Comparison of ENCODE assay signal across 16 cellular contexts in the genomic region with DNA sequence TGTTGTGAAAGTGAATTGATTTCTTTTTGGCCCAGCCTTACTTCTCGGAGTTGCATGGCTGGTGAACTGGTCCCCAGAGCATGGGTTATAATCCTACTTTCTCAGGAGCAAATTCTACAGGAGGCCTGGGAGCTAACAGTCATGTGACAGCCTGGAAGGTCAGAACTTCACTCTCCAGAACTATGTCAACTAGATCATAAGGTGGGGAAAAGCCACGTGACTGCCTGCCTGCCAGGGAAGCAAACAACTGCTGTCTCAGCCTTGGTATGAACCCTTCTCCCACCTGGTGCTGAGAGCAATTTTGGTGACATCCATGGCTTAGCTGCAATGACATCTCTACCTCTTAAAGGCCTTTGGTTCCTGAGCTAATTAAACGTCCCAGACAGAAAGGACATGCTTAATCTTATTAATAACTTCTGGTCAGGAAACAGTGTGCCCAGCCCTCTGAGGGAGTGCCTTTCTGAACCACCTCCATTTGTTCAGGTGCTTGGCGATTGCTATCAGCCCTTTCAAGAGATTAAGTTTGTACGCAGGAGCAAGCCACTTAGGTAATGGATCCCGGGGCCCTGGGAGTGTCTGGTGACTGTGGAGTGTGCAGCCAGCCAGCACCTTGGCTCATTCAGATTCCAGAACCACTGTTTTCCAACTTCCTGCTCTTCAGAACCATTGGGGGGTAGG. TPM values are rescaled to one million over a fixed set of nuclear protein-coding genes. Genes with fewer than 3 reads are reported as not detected.
DNase-seq lines count a peak whose midpoint lies in the region; ATAC-seq and TF ChIP-seq lines count a peak whose summit lies in the region.
"Had no signal": no experiment of that assay in that cellular context is flagged by ENCODE, and none has a peak within 500 bp of the region (broad histone marks: within the 10 kb centered on the region; RNA-seq: fewer than 3 reads in every experiment).

No MANE protein-coding gene starts in this region.

- BruUV-seq in mammary epithelial cell (replicated peaks; lab: Mats Ljungman, UMichigan): no TSS peak

- CTCF ChIA-PET in mammary epithelial cell (lab: Charles Lee; ENCODE audit: low non-redundant PET): no interaction called here

- no peak for TF ChIP-seq POLR2A in breast epithelium (IDR thresholded peaks at IDR 0.05)
- TF ChIP-seq POLR2A in upper lobe of left lung (IDR thresholded peaks at IDR 0.05): peak in 1 of 4 donors; percentile 32

- TF ChIP-seq EP300 in upper lobe of left lung (IDR thresholded peaks at IDR 0.05): peak in 2 of 4 donors; percentile 33 to 41

- no peaks in the 10 kb centered on the region for H4K20me1 ChIP-seq in mammary epithelial cell (ENCODE audit: insufficient read depth, low read length)

- WGBS in mammary epithelial cell (ENCODE audit: low coverage, missing lambda C conversion rate): 66% methylated on average over 6 of the region's 6 CpGs
- WGBS in lung, 2 donors: 52 to 61% methylated on average over 6 of the region's 6 CpGs
- WGBS in upper lobe of left lung, 2 donors: 53 to 56% methylated on average over 6 of the region's 6 CpGs

- in situ Hi-C loops in mammary epithelial cell (cut with MboI; ENCODE audit: low sequenced_read_pairs in 2 of 2): no loop called here

- DNase-seq in breast epithelium (ENCODE audit: low spot score in 2 of 2) (no peak), mammary epithelial cell (no peak), lung (ENCODE audit: low spot score) (peak; percentile 76), upper lobe of left lung (peak in 1 of 2 donors; percentile 81), mesenteric fat pad (ENCODE audit: low spot score) (no peak), glomerular visceral epithelial cell (ENCODE audit: extremely low spot score) (no peak), right atrium auricular region (ENCODE audit: low spot score) (no peak)
- DNase-seq: activated CD4-positive, alpha-beta T cell treated with anti-CD3 and anti-CD28 coated beads, Interleukin-2, amount 10 ng/mL, durations not matched to agents 24 days and 14 days; DMS153; glutamatergic neuron; MG63; psoas muscle; stimulated activated CD4-positive, alpha-beta T cell treated with anti-CD3 and anti-CD28 coated beads, Interleukin-2, amount 100 ng/mL, for 48 hours; T-helper 1 cell had no signal

- no peaks in the 10 kb centered on the region for H3K36me3 Mint-ChIP-seq in activated T-helper 17 cell treated with anti-CD3 and anti-CD28 coated beads, Interleukin-2, amount 50 U/mL, for 72 hours (ENCODE audit: low read depth)
- H3K36me3 Mint-ChIP-seq: stimulated activated memory B cell treated with anti-CD40 and anti-IgM and Interleukin-4, amounts not matched to agents 10 μg/mL and 1 μg/mL and 100 μg/mL, for 72 hours had no signal

- no peak overlapping the region for H3K9ac ChIP-seq in mammary epithelial cell (ENCODE audit: insufficient read depth, low read length)

- H3K9me3 ChIP-seq in breast epithelium (no peaks in the 10 kb centered on the region), mammary epithelial cell (replicated peaks; ENCODE audit: insufficient read depth, low read length) (no peaks in the 10 kb centered on the region), lung (ENCODE audit: control insufficient read depth in 2 of 2, insufficient read depth in 1 of 2, low read length in 1 of 2) (no peaks in the 10 kb centered on the region), upper lobe of left lung (no peaks in the 10 kb centered on the region), right atrium auricular region (no peaks in the 10 kb centered on the region)
- H3K9me3 ChIP-seq: MG63, psoas muscle had no signal

- H3K27ac ChIP-seq in breast epithelium (peak overlapping the region; percentile 36 to 50), mammary epithelial cell (ENCODE audit: insufficient read depth, low read depth, low read length) (no peak overlapping the region), lung (ENCODE audit: low read depth in 1 of 2, low read length in 1 of 2) (peak overlapping the region in 1 of 2 donors; percentile 87), upper lobe of left lung (peak overlapping the region; percentile 50 to 90 (median 75)), right atrium auricular region (no peak overlapping the region)
- H3K27ac ChIP-seq: psoas muscle had no signal

- H3K9me3 Mint-ChIP-seq in activated T-helper 17 cell treated with anti-CD3 and anti-CD28 coated beads, Interleukin-2, amount 50 U/mL, for 72 hours: no peaks in the 10 kb centered on the region
- H3K9me3 Mint-ChIP-seq: activated CD4-positive, alpha-beta T cell treated with anti-CD3 and anti-CD28 coated beads, Interleukin-2, amount 10 ng/mL, durations not matched to agents 24 days and 14 days; stimulated activated memory B cell treated with anti-CD40 and anti-IgM and Interleukin-4, amounts not matched to agents 10 μg/mL and 1 μg/mL and 100 μg/mL, for 72 hours had no signal

- H3K4me1 ChIP-seq in breast epithelium (peaks cover 7 to 13% of the 10 kb centered on the region in 2 donors), mammary epithelial cell (ENCODE audit: insufficient read depth, low read length) (peaks cover 2% of the 10 kb centered on the region), lung (ENCODE audit: control insufficient read depth in 2 of 2, insufficient read depth in 2 of 2, low read length in 2 of 2) (peaks cover 12 to 22% of the 10 kb centered on the region in 2 donors), upper lobe of left lung (peaks cover 37 to 81% (median 64%) of the 10 kb centered on the region in 4 donors), right atrium auricular region (peaks cover 0 to 88% of the 10 kb centered on the region in 2 donors)

- H3K27me3 ChIP-seq in breast epithelium: no peaks in the 10 kb centered on the region
- H3K27me3 ChIP-seq in mammary epithelial cell (ENCODE audit: insufficient read depth, low read length): peaks cover 12% of the 10 kb centered on the region
- H3K27me3 ChIP-seq in lung (ENCODE audit: control insufficient read depth, insufficient read depth): no peaks in the 10 kb centered on the region
- peaks cover 0 to 15% (median 6%) of the 10 kb centered on the region in 4 donors for H3K27me3 ChIP-seq in upper lobe of left lung
- no peaks in the 10 kb centered on the region for H3K27me3 ChIP-seq in right atrium auricular region
- H3K27me3 ChIP-seq: MG63 had no signal

- H2AFZ ChIP-seq in mammary epithelial cell (ENCODE audit: low read depth, low read length): no peak overlapping the region

- no peaks in the 10 kb centered on the region for H3K36me3 ChIP-seq in breast epithelium
- no peaks in the 10 kb centered on the region for H3K36me3 ChIP-seq in mammary epithelial cell (ENCODE audit: insufficient read depth, low read length)
- no peaks in the 10 kb centered on the region for H3K36me3 ChIP-seq in lung (ENCODE audit: control insufficient read depth in 2 of 2, insufficient read depth in 2 of 2, low read length in 2 of 2)
- H3K36me3 ChIP-seq in upper lobe of left lung: no peaks in the 10 kb centered on the region
- H3K36me3 ChIP-seq in right atrium auricular region: no peaks in the 10 kb centered on the region

- peaks cover 30% of the 10 kb centered on the region for H3K27me3 Mint-ChIP-seq in activated T-helper 17 cell treated with anti-CD3 and anti-CD28 coated beads, Interleukin-2, amount 50 U/mL, for 72 hours

- no peak for ATAC-seq in activated T-helper 17 cell treated with anti-CD3 and anti-CD28 coated beads, Interleukin-2, amount 50 U/mL, for 72 hours (replicated peaks)
- ATAC-seq in lung (ENCODE audit: insufficient read depth, low FRiP score) (no peak), upper lobe of left lung (ENCODE audit: low FRiP score in 2 of 2) (peak in 1 of 2 donors; percentile 65)
- ATAC-seq: psoas muscle; stimulated activated memory B cell treated with anti-CD40 and anti-IgM and Interleukin-4, amounts not matched to agents 10 μg/mL and 1 μg/mL and 100 μg/mL, for 72 hours had no signal

- H3K4me1 Mint-ChIP-seq in activated T-helper 17 cell treated with anti-CD3 and anti-CD28 coated beads, Interleukin-2, amount 50 U/mL, for 72 hours: peaks cover 5% of the 10 kb centered on the region

- H3K4me3 Mint-ChIP-seq in activated T-helper 17 cell treated with anti-CD3 and anti-CD28 coated beads, Interleukin-2, amount 50 U/mL, for 72 hours: peak overlapping the region; percentile 16
- H3K4me3 Mint-ChIP-seq: activated CD4-positive, alpha-beta T cell treated with anti-CD3 and anti-CD28 coated beads, Interleukin-2, amount 10 ng/mL, durations not matched to agents 24 days and 14 days; stimulated activated memory B cell treated with anti-CD40 and anti-IgM and Interleukin-4, amounts not matched to agents 10 μg/mL and 1 μg/mL and 100 μg/mL, for 72 hours had no signal

- intact Hi-C loops in breast epithelium (cut with DNase I; ENCODE audit: low total_unique reads): no loop called here
- intact Hi-C loops in mammary epithelial cell (cut with micrococcal nuclease): no loop called here

- dilution Hi-C loops in mammary epithelial cell (cut with HindIII; ENCODE audit: low sequenced_read_pairs): loop anchor here (5.0 kb wide), 1 partner anchor 39 kb away; no protein-coding TSS in a partner anchor

- TF ChIP-seq CTCF in breast epithelium (IDR thresholded peaks at IDR 0.05) (no peak), mammary epithelial cell (conservative IDR thresholded peaks at IDR 0.05 in 1 of 2, IDR thresholded peaks at IDR 0.05 in 1 of 2; ENCODE audit: extremely low read depth in 1 of 2, insufficient read depth in 1 of 2, low read depth in 1 of 2, low read length in 2 of 2) (no peak), lung (IDR thresholded peaks at IDR 0.05; ENCODE audit: control extremely low read depth, extremely low read depth) (no peak), upper lobe of left lung (IDR thresholded peaks at IDR 0.05) (no peak), right atrium auricular region (IDR thresholded peaks at IDR 0.05) (no peak)

- H3K4me3 ChIP-seq in breast epithelium (no peak overlapping the region), mammary epithelial cell (replicated peaks in 1 of 3; ENCODE audit: insufficient read depth in 1 of 3, low read depth in 2 of 3, low read length in 3 of 3) (no peak overlapping the region), lung (no peak overlapping the region), upper lobe of left lung (peak overlapping the region in 1 of 4 donors; percentile 77), right atrium auricular region (no peak overlapping the region)
- H3K4me3 ChIP-seq: MG63, psoas muscle had no signal

- no peaks in the 10 kb centered on the region for H3K79me2 ChIP-seq in mammary epithelial cell (ENCODE audit: insufficient read depth, low read length)

- H3K4me2 ChIP-seq in mammary epithelial cell (ENCODE audit: insufficient read depth, low read depth, low read length): no peak overlapping the region

- no peak overlapping the region for H3K27ac Mint-ChIP-seq in activated T-helper 17 cell treated with anti-CD3 and anti-CD28 coated beads, Interleukin-2, amount 50 U/mL, for 72 hours
- H3K27ac Mint-ChIP-seq: activated CD4-positive, alpha-beta T cell treated with anti-CD3 and anti-CD28 coated beads, Interleukin-2, amount 10 ng/mL, durations not matched to agents 24 days and 14 days; stimulated activated memory B cell treated with anti-CD40 and anti-IgM and Interleukin-4, amounts not matched to agents 10 μg/mL and 1 μg/mL and 100 μg/mL, for 72 hours had no signal

RNA-seq across cellular contexts. Expression of gene CREB3L1, which starts 1.4 kb away (rescaled TPM):
- total RNA-seq in breast epithelium: 1 to 10 TPM; 1.6 to 5.1 (median 2.0) TPM
- under 1 TPM in 1 of 2 donors, not detected in 1; 0.17 TPM for total RNA-seq in mammary epithelial cell
- not detected for polyA plus RNA-seq in mammary epithelial cell
- polyA minus RNA-seq in mammary epithelial cell: not detected
- total RNA-seq in activated T-helper 17 cell treated with anti-CD3 and anti-CD28 coated beads, Interleukin-2, amount 50 U/mL, for 72 hours: not detected
- total RNA-seq in lung: 10 to 100 TPM; 16.8 to 52.3 TPM
- polyA plus RNA-seq in lung: 10 to 100 TPM; 21.3 to 54.0 TPM
- 10 to 100 TPM; 19.9 to 66.8 (median 38.7) TPM for total RNA-seq in upper lobe of left lung
- 8.4 TPM for total RNA-seq in mesenteric fat pad
- total RNA-seq in right atrium auricular region: 10 to 100 TPM in 1 of 2 donors, 1 to 10 TPM in 1; 5.4 to 15.1 TPM

Comparison
In these comparisons a context has a peak if more than half of its experiments do, and no peak if none do; other contexts are left out.
1. H3K27ac ChIP-seq: peak in breast epithelium (2 of 2) and upper lobe of left lung (4 of 4); none in mammary epithelial cell (single experiment) and right atrium auricular region (0 of 2).